1 cellular context compared by ENCODE assay signal in genomic region chr15:39453500-39454073, GRCh38.
TF ChIP-seq lines count a peak whose summit lies in the region.

No MANE protein-coding gene starts in this region.

TF ChIP-seq in K562, 482 proteins besides CTCF, POLR2A, EP300 and RAD21 (continued from another document):
- TF ChIP-seq ZNF316 (IDR thresholded peaks at IDR 0.05) (peak; percentile 95), MAFK (IDR thresholded peaks at IDR 0.05; ENCODE audit: low read length) (peak; percentile 94), SPI1 (IDR thresholded peaks at IDR 0.05; ENCODE audit: borderline replicate concordance, low read depth, low read length) (peak; percentile 67; the same call in 1 of the 2 replicates)
